In genomic region chr11:128335729-128336128, GRCh38 we compare ENCODE assay signal across 1 cellular context.
TF ChIP-seq lines count a peak whose summit lies in the region.

No MANE protein-coding gene starts in this region.

TF ChIP-seq in H1, 55 proteins besides CTCF, POLR2A, EP300 and RAD21 (continued from another document):
- TF ChIP-seq CHD7 (IDR thresholded peaks at IDR 0.05; ENCODE audit: insufficient replicate concordance, low read length) (no peak), SIRT6 (IDR thresholded peaks at IDR 0.05; ENCODE audit: low read length) (no peak), SIN3A (conservative IDR thresholded peaks at IDR 0.05 in 1 of 2, IDR thresholded peaks at IDR 0.05 in 1 of 2; ENCODE audit: low read depth in 1 of 2, low read length in 2 of 2) (no peak), KDM5A (IDR thresholded peaks at IDR 0.05; ENCODE audit: low read length) (no peak)
